Comparison of ENCODE assay signal across 1 cellular context in genomic region chr7:10731253-10731773, GRCh38.
TF ChIP-seq lines count a peak whose summit lies in the region.

No MANE protein-coding gene starts in this region.

TF ChIP-seq in K562, 482 proteins besides CTCF, POLR2A, EP300 and RAD21 (continued from another document):
- TF ChIP-seq ZNF551 (CRISPR knock-in tag; IDR thresholded peaks at IDR 0.05) (no peak), JUND (IDR thresholded peaks at IDR 0.05; ENCODE audit: borderline replicate concordance, low read depth, low read length) (no peak), JUND (tag; IDR thresholded peaks at IDR 0.05; ENCODE audit: borderline replicate concordance, low read depth, low read length) (peak; percentile 28; the same call in 1 of the 3 replicates), KDM1A (IDR thresholded peaks at IDR 0.05) (no peak), NKRF (IDR thresholded peaks at IDR 0.05; ENCODE audit: borderline replicate concordance) (no peak), ZNF445 (CRISPR knock-in tag; IDR thresholded peaks at IDR 0.05; ENCODE audit: low read depth) (no peak), NFE2 (IDR thresholded peaks at IDR 0.05; ENCODE audit: low read depth) (peak; percentile 87), STAT5A (IDR thresholded peaks at IDR 0.05; ENCODE audit: borderline replicate concordance, low read length) (no peak), ETV1 (tag; conservative IDR thresholded peaks at IDR 0.05; ENCODE audit: low read depth) (no peak), DPF2 (IDR thresholded peaks at IDR 0.05) (peak; percentile 60), TEAD4 (IDR thresholded peaks at IDR 0.05; ENCODE audit: low read length) (no peak), TEAD4 (CRISPR knock-in tag; IDR thresholded peaks at IDR 0.05; ENCODE audit: borderline replicate concordance) (no peak), TRIM24 (IDR thresholded peaks at IDR 0.05) (peak in 1 of 2 experiments; percentile 42; a peak in 1 of 4 replicates), PCBP1 (IDR thresholded peaks at IDR 0.05; ENCODE audit: low read depth, low read length, poor library complexity, severe bottlenecking) (no peak), BRF2 (IDR thresholded peaks at IDR 0.05; ENCODE audit: borderline replicate concordance, insufficient read depth, insufficient read length) (no peak), ZC3H11A (IDR thresholded peaks at IDR 0.05; ENCODE audit: low read depth, low read length) (no peak), ARID1B (IDR thresholded peaks at IDR 0.05) (peak; percentile 40; the same call in 1 of the 2 replicates), FOXM1 (IDR thresholded peaks at IDR 0.05; ENCODE audit: low read depth) (peak; percentile 22; the same call in 1 of the 2 replicates), FOXM1 (CRISPR knock-in tag; IDR thresholded peaks at IDR 0.05; ENCODE audit: low read depth) (no peak), MYC (IDR thresholded peaks at IDR 0.05; ENCODE audit: low read depth, low read length) (no peak), MYC (CRISPR knock-in tag; IDR thresholded peaks at IDR 0.05; ENCODE audit: borderline replicate concordance, low read depth) (no peak), ZBTB17 (CRISPR knock-in tag; IDR thresholded peaks at IDR 0.05) (no peak), MYBL2 (IDR thresholded peaks at IDR 0.05; ENCODE audit: low read depth) (peak; percentile 12; the same call in 1 of the 2 replicates), MYBL2 (CRISPR knock-in tag; IDR thresholded peaks at IDR 0.05; ENCODE audit: borderline replicate concordance) (no peak), ELF1 (tag; IDR thresholded peaks at IDR 0.05) (no peak), DLX4 (CRISPR knock-in tag; IDR thresholded peaks at IDR 0.05) (no peak), ATF7 (IDR thresholded peaks at IDR 0.05) (peak; percentile 68), CHD2 (IDR thresholded peaks at IDR 0.05; ENCODE audit: low read depth, low read length) (peak; percentile 45; the same call in 1 of the 2 replicates), ZNF592 (IDR thresholded peaks at IDR 0.05) (0 out of 2 replicates have a peak, but pooled peaks have one; percentile 12), CBFA2T3 (IDR thresholded peaks at IDR 0.05) (peak; percentile 55), MEIS2 (IDR thresholded peaks at IDR 0.05; ENCODE audit: partially characterized antibody) (peak; percentile 76), ASH1L (IDR thresholded peaks at IDR 0.05; ENCODE audit: borderline replicate concordance, low read depth, partially characterized antibody) (no peak), CBX3 (IDR thresholded peaks at IDR 0.05; ENCODE audit: borderline replicate concordance in 1 of 2, low read length in 2 of 2) (0 out of 3 replicates have a peak, but pooled peaks of 1 of the 2 experiments have one; percentile 12), CUX1 (CRISPR knock-in tag; IDR thresholded peaks at IDR 0.05) (no peak), TAL1 (IDR thresholded peaks at IDR 0.05) (peak; percentile 16; the same call in 1 of the 2 replicates), CHAMP1 (IDR thresholded peaks at IDR 0.05) (peak; percentile 78; the same call in 1 of the 2 replicates), MAFK (IDR thresholded peaks at IDR 0.05; ENCODE audit: low read length) (peak; percentile 36), ZNF316 (IDR thresholded peaks at IDR 0.05) (peak; percentile 68), C11orf30 (IDR thresholded peaks at IDR 0.05; ENCODE audit: low read depth) (peak; percentile 62; the same call in 1 of the 2 replicates), PKNOX1 (IDR thresholded peaks at IDR 0.05) (peak; percentile 60), CBFA2T2 (conservative IDR thresholded peaks at IDR 0.05) (0 out of 2 replicates have a peak, but pooled peaks have one; percentile 13)
TF ChIP-seq in K562: peak in this region for 23.
